In the genomic region with DNA sequence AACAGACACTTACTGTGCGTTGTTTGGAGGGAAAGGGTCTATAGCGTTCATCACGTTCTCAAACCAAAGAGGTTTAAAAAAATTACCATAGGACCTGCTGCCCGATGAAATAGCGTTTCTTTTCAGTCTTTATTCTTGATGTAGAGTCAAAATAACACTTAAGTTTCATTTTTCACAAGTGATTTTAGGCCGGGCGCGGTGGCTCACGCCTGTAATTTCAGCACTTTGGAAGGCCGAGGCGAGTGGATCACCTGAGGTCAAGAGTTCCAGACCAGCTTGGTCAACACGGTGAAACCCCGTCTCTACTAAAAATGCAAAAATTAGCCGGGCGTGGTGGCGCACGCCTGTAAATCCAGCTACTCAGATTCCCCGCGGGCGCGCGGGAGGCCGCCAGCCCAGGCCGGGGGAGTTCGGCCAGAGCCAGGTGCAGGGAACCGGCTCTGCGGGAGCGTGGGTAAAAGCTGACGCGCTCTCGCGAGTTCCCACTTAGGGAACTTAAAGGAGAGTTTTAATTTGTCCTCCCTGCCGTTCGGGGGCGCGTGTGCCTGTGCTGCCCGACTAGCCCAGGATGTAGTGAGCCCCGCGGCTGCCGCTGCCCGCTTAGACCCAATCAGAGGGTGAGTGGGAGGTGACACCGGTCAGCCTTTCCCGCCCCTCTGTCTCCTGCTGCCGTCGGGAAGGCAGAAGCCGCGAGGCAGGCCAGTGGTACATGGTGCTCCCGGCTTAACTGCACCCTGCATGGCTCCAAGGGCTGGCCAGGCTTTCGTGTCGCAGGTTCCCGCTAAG, we compare ENCODE assay signal across 8 cellular contexts. TPM values are rescaled to one million over a fixed set of nuclear protein-coding genes. Genes with fewer than 3 reads are reported as not detected.
DNase-seq lines count a peak whose midpoint lies in the region; ATAC-seq and TF ChIP-seq lines count a peak whose summit lies in the region.

No MANE protein-coding gene starts in this region.

- TF ChIP-seq EP300 in ovary (IDR thresholded peaks at IDR 0.05) (no peak), tibial nerve (IDR thresholded peaks at IDR 0.05) (peak in 1 of 2 donors; percentile 18)

- H3K36me3 ChIP-seq in Panc1 (ENCODE audit: control insufficient read depth, insufficient read depth, low read length): peaks cover 4% of the 10 kb centered on the region; the same call in 1 of the 2 replicates
- H3K36me3 ChIP-seq in ovary: no peaks in the 10 kb centered on the region
- no peaks in the 10 kb centered on the region for H3K36me3 ChIP-seq in tibial nerve

- no peaks in the 10 kb centered on the region for H3K36me3 Mint-ChIP-seq in HFFc6 (ENCODE audit: low read depth)

- in situ Hi-C loops in Panc1 (cut with HindIII; ENCODE audit: low pct_unique_long_range_greater_than_20kb, low sequenced_read_pairs): no loop called here

- peaks cover 5% of the 10 kb centered on the region; the same call in 1 of the 2 replicates for H3K4me1 ChIP-seq in Panc1 (ENCODE audit: control insufficient read depth, insufficient read depth, low read length)
- H3K4me1 ChIP-seq in ovary (ENCODE audit: insufficient read depth): peaks cover 4% of the 10 kb centered on the region
- H3K4me1 ChIP-seq in tibial nerve: peaks cover 0 to 26% (median 9%) of the 10 kb centered on the region in 4 donors

- ATAC-seq in Panc1: peak; percentile 98

- peak overlapping the region; percentile 98 for H3K4me3 Mint-ChIP-seq in HFFc6

- TF ChIP-seq POLR2A in ovary (IDR thresholded peaks at IDR 0.05): no peak
- no peak for TF ChIP-seq POLR2A in tibial nerve (IDR thresholded peaks at IDR 0.05)

- H3K27me3 ChIP-seq in Panc1 (ENCODE audit: control insufficient read depth, insufficient read depth, low read length) (no peaks in the 10 kb centered on the region), ovary (no peaks in the 10 kb centered on the region), tibial nerve (no peaks in the 10 kb centered on the region)

- H3K9me3 Mint-ChIP-seq in HFFc6: no peaks in the 10 kb centered on the region

- CTCF ChIA-PET in Panc1 (lab: Charles Lee): interaction anchor here (0.7 kb wide), 1 partner anchor 567 kb away, joined by 3 read pairs; no protein-coding TSS in a partner anchor

- no peaks in the 10 kb centered on the region for H3K9me3 ChIP-seq in Panc1 (ENCODE audit: control insufficient read depth, insufficient read depth, low read depth, low read length)
- no peaks in the 10 kb centered on the region for H3K9me3 ChIP-seq in ovary
- H3K9me3 ChIP-seq in tibial nerve: no peaks in the 10 kb centered on the region

- H3K27ac Mint-ChIP-seq in HFFc6: peak overlapping the region; percentile 86

- POLR2A ChIA-PET in Panc1 (lab: Charles Lee): no interaction called here

- peak overlapping the region; percentile 91 for H3K27ac ChIP-seq in Panc1 (ENCODE audit: low read length)
- peak overlapping the region in 1 of 2 donors; percentile 56 for H3K27ac ChIP-seq in ovary
- peak overlapping the region; percentile 81 to 90 (median 87) for H3K27ac ChIP-seq in tibial nerve

- H3K4me3 ChIP-seq in Panc1 (ENCODE audit: low read depth in 2 of 2, low read length in 2 of 2): peak overlapping the region; percentile 90 to 94
- peak overlapping the region; percentile 53 for H3K4me3 ChIP-seq in ovary
- H3K4me3 ChIP-seq in tibial nerve: peak overlapping the region; percentile 77 to 94 (median 81)

- DNase-seq in HFFc6: no peak
- DNase-seq in Panc1 (ENCODE audit: low read depth, low spot score): peak; percentile 50
- DNase-seq in activated naive CD4-positive, alpha-beta T cell treated with Interleukin-2 at 50 U/mL for 16 hours: peak; percentile 55
- peak; percentile 54 for DNase-seq in globus pallidus (ENCODE audit: low spot score)
- DNase-seq in ovary: peak; percentile 72 to 88 (median 78)
- DNase-seq in tibial nerve (ENCODE audit: low spot score in 2 of 2): peak; percentile 50 to 51
- no peak for DNase-seq in NCI-H2029 treated with DMSO at 0.1 percent for 48 hours (lab: John Stamatoyannopoulos, UW)

- BruUV-seq in Panc1 (replicated peaks; lab: Mats Ljungman, UMichigan): no TSS peak

- H3K4me1 Mint-ChIP-seq in HFFc6 (ENCODE audit: low read depth): peaks cover 10% of the 10 kb centered on the region

- WGBS in ovary, 3 donors: 2 to 4% (median 3%) methylated on average over 47 to 51 of the region's 51 CpGs
- 12 to 15% methylated on average over 51 of the region's 51 CpGs for WGBS in tibial nerve, 2 donors

- intact Hi-C loops in Panc1 (cut with micrococcal nuclease; ENCODE audit: unreplicated experiment): loop anchor here (10.0 kb wide), 1 partner anchor 190 kb away; no protein-coding TSS in a partner anchor
- intact Hi-C loops in ovary (cut with DNase I): loop anchor here in 1 of 4 donors (10.0 kb wide), 1 partner anchor 260 kb away; a partner anchor contains a TSS

- TF ChIP-seq CTCF in GM12873 (IDR thresholded peaks at IDR 0.05; ENCODE audit: insufficient read depth, low read depth, low read length, missing control alignments): peak; percentile 15
- TF ChIP-seq CTCF in HFFc6 (IDR thresholded peaks at IDR 0.05): no peak
- TF ChIP-seq CTCF in Panc1 (IDR thresholded peaks at IDR 0.05): peak; percentile 70
- no peak for TF ChIP-seq CTCF in ovary (IDR thresholded peaks at IDR 0.05)
- peak in 1 of 5 experiments; percentile 11 for TF ChIP-seq CTCF in tibial nerve (IDR thresholded peaks at IDR 0.05)

- H3K27me3 Mint-ChIP-seq in HFFc6 (ENCODE audit: insufficient read depth): peaks cover 2% of the 10 kb centered on the region; the same call in 1 of the 2 replicates

RNA-seq across cellular contexts. Expression of a gene that starts 35.8 kb away (rescaled TPM):
- 1 to 10 TPM; 5.0 to 9.9 (median 7.8) TPM for total RNA-seq in HFFc6 (2021; fragmentation: NEBNext Ultra II Directional; extraction: Animal tissue kit (Norgen Biotek cat#: 25700))
- 12.0 TPM for total RNA-seq in Panc1 (2021; ENCODE audit: unreplicated experiment)
- polyA plus RNA-seq in Panc1 (2012; ENCODE audit: insufficient read length): 10.0 TPM
- 10 to 100 TPM in 5 of 7 donors, 1 to 10 TPM in 2; 7.1 to 15.8 (median 11.3) TPM for total RNA-seq in ovary
- polyA plus RNA-seq in ovary: 10 to 100 TPM; 14.8 to 17.4 TPM
- 10 to 100 TPM; 22.0 to 49.8 (median 36.7) TPM for total RNA-seq in tibial nerve

Comparison
In these comparisons a context has a peak if more than half of its experiments do, and no peak if none do; other contexts are left out.
1. CTCF ChIP-seq: peak in GM12873 (single experiment) and Panc1 (single experiment); none in HFFc6 (single experiment) and ovary (0 of 3).
2. DNase-seq: peak in Panc1 (single experiment), activated naive CD4-positive, alpha-beta T cell treated with Interleukin-2 at 50 U/mL for 16 hours (single experiment), globus pallidus (single experiment), ovary (5 of 5) and tibial nerve (2 of 2); none in HFFc6 (single experiment) and NCI-H2029 treated with DMSO at 0.1 percent for 48 hours (single experiment).
3. Peak in every context shown above with its lines, with median percentiles within 50 percentile points of each other: H3K4me3 ChIP-seq.